In the genomic region with DNA sequence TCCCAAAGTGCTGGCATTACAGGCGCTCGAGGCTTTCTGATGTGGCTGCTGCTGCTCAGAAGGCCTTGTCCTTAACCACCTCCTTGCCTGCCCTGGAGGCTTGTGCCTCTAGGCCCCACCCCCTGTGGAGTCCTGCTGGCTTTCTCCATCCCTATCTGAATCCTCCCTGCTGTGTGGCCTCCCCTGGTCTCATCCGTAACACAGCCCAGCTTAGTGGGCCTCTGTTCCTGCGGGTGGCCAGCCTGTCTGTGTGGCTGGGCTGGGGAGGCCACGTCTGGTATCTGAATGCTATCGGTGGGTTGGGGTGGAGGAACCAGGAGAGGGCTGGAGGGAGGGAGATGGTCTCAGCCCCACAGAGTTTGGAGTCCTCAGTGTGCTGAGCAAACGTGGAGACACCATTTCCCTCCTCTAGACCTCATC, we compare ENCODE assay signal across 14 cellular contexts. TPM values are rescaled to one million over a fixed set of nuclear protein-coding genes. Genes with fewer than 3 reads are reported as not detected.
A peak's percentile ranks its signal among the peaks of the same experiment; 100 is the strongest.
DNase-seq lines count a peak whose midpoint lies in the region; ATAC-seq and TF ChIP-seq lines count a peak whose summit lies in the region.
"Had no signal": no experiment of that assay in that cellular context is flagged by ENCODE, and none has a peak within 500 bp of the region (broad histone marks: within the 10 kb centered on the region; RNA-seq: fewer than 3 reads in every experiment).

No MANE protein-coding gene starts in this region.

- H3K27me3 Mint-ChIP-seq in activated T-cell treated with anti-CD3 and anti-CD28 coated beads, Interleukin-2, amount 50 U/mL, for 24 hours = no peaks in the 10 kb centered on the region
- H3K27me3 Mint-ChIP-seq in activated T-cell treated with anti-CD3 and anti-CD28 coated beads, Interleukin-2, amount 50 U/mL, for 72 hours (ENCODE audit: low read depth) = no peaks in the 10 kb centered on the region
- H3K27me3 Mint-ChIP-seq in HFFc6 (ENCODE audit: insufficient read depth) (peaks cover 15% of the 10 kb centered on the region), neural crest cell (ENCODE audit: low read depth) (peaks cover 6% of the 10 kb centered on the region)
- no peaks in the 10 kb centered on the region for H3K27me3 Mint-ChIP-seq in activated CD8-positive, alpha-beta T cell treated with anti-CD3 and anti-CD28 coated beads, Interleukin-2, amount 10 ng/mL, durations not matched to agents 7 days and 5 days (ENCODE audit: low read depth)

- DNase-seq in activated T-cell treated with anti-CD3 and anti-CD28 coated beads, Interleukin-2, amount 50 U/mL, for 24 hours = peak; percentile 53
- DNase-seq in activated T-cell treated with anti-CD3 and anti-CD28 coated beads, Interleukin-2, amount 50 U/mL, for 72 hours = no peak
- no peak for DNase-seq in HFFc6
- DNase-seq in activated CD8-positive, alpha-beta T cell treated with anti-CD3 and anti-CD28 coated beads, Interleukin-2, amount 10 ng/mL, durations not matched to agents 7 days and 5 days = no peak
- no peak for DNase-seq in neural crest cell (ENCODE audit: low read depth, low spot score)
- DNase-seq in DMS153 (lab: John Stamatoyannopoulos, UW) = no peak
- DNase-seq in activated CD4-positive, alpha-beta T cell treated with anti-CD3 and anti-CD28 coated beads, Interleukin-2, amount 50 U/mL, for 4 hours = no peak
- DNase-seq: effector memory CD4-positive, alpha-beta T cell; left colon; NCI-H1417 treated with DMSO at 0.1 percent for 48 hours; NK-92 treated with Interleukin-12 subunit alpha and Interleukin-12 subunit beta, amount 100 ng/mL, for 24 hours had no signal

- TF ChIP-seq CTCF in HFFc6 (IDR thresholded peaks at IDR 0.05) (no peak), neural crest cell (conservative IDR thresholded peaks at IDR 0.05) (no peak)

- H3K9me3 Mint-ChIP-seq in activated T-cell treated with anti-CD3 and anti-CD28 coated beads, Interleukin-2, amount 50 U/mL, for 24 hours = no peaks in the 10 kb centered on the region
- H3K9me3 Mint-ChIP-seq in activated T-cell treated with anti-CD3 and anti-CD28 coated beads, Interleukin-2, amount 50 U/mL, for 72 hours = no peaks in the 10 kb centered on the region
- peaks cover 7% of the 10 kb centered on the region for H3K9me3 Mint-ChIP-seq in HFFc6
- no peaks in the 10 kb centered on the region for H3K9me3 Mint-ChIP-seq in activated CD8-positive, alpha-beta T cell treated with anti-CD3 and anti-CD28 coated beads, Interleukin-2, amount 10 ng/mL, durations not matched to agents 7 days and 5 days (ENCODE audit: insufficient read depth)
- no peaks in the 10 kb centered on the region for H3K9me3 Mint-ChIP-seq in neural crest cell

- CTCF ChIA-PET in activated CD8-positive, alpha-beta T cell treated with anti-CD3 and anti-CD28 coated beads, Interleukin-2, amount 10 ng/mL, durations not matched to agents 7 days and 5 days (lab: Charles Lee) = no interaction called here

- ATAC-seq in activated T-cell treated with anti-CD3 and anti-CD28 coated beads, Interleukin-2, amount 50 U/mL, for 72 hours (replicated peaks in 1 of 2) = no peak
- no peak for ATAC-seq in activated CD8-positive, alpha-beta T cell treated with anti-CD3 and anti-CD28 coated beads, Interleukin-2, amount 10 ng/mL, durations not matched to agents 7 days and 5 days
- ATAC-seq in HG02571 (IDR thresholded peaks at IDR 0.05; ENCODE audit: unreplicated experiment) = no peak
- ATAC-seq: left colon had no signal

- peak overlapping the region; percentile 1 for H3K4me3 Mint-ChIP-seq in activated T-cell treated with anti-CD3 and anti-CD28 coated beads, Interleukin-2, amount 50 U/mL, for 24 hours
- H3K4me3 Mint-ChIP-seq in activated T-cell treated with anti-CD3 and anti-CD28 coated beads, Interleukin-2, amount 50 U/mL, for 72 hours = no peak overlapping the region
- H3K4me3 Mint-ChIP-seq in HFFc6 = no peak overlapping the region
- H3K4me3 Mint-ChIP-seq in activated CD8-positive, alpha-beta T cell treated with anti-CD3 and anti-CD28 coated beads, Interleukin-2, amount 10 ng/mL, durations not matched to agents 7 days and 5 days = no peak overlapping the region
- H3K4me3 Mint-ChIP-seq in neural crest cell = peak overlapping the region; percentile 80

- peaks cover 36% of the 10 kb centered on the region for H3K4me1 Mint-ChIP-seq in activated T-cell treated with anti-CD3 and anti-CD28 coated beads, Interleukin-2, amount 50 U/mL, for 24 hours (ENCODE audit: low read depth)
- H3K4me1 Mint-ChIP-seq in activated T-cell treated with anti-CD3 and anti-CD28 coated beads, Interleukin-2, amount 50 U/mL, for 72 hours (ENCODE audit: low read depth) = peaks cover 46% of the 10 kb centered on the region
- H3K4me1 Mint-ChIP-seq in HFFc6 (ENCODE audit: low read depth) (peaks cover 38% of the 10 kb centered on the region), neural crest cell (peaks cover 65% of the 10 kb centered on the region)
- H3K4me1 Mint-ChIP-seq in activated CD8-positive, alpha-beta T cell treated with anti-CD3 and anti-CD28 coated beads, Interleukin-2, amount 10 ng/mL, durations not matched to agents 7 days and 5 days (ENCODE audit: low read depth) = peaks cover 41% of the 10 kb centered on the region

- POLR2A ChIA-PET in activated CD8-positive, alpha-beta T cell treated with anti-CD3 and anti-CD28 coated beads, Interleukin-2, amount 10 ng/mL, durations not matched to agents 7 days and 5 days (lab: Charles Lee) = interaction anchor here (14.2 kb wide), 1 partner anchor 12 kb away, joined by 213 read pairs; a partner anchor contains a TSS

- peaks cover 63% of the 10 kb centered on the region for H3K36me3 Mint-ChIP-seq in activated T-cell treated with anti-CD3 and anti-CD28 coated beads, Interleukin-2, amount 50 U/mL, for 24 hours (ENCODE audit: low read depth)
- H3K36me3 Mint-ChIP-seq in activated T-cell treated with anti-CD3 and anti-CD28 coated beads, Interleukin-2, amount 50 U/mL, for 72 hours (ENCODE audit: insufficient read depth in 2 of 2) = peaks cover 15 to 32% of the 10 kb centered on the region in 2 donors
- H3K36me3 Mint-ChIP-seq in HFFc6 (ENCODE audit: low read depth) (peaks cover 54% of the 10 kb centered on the region), neural crest cell (ENCODE audit: low read depth) (peaks cover 10% of the 10 kb centered on the region)
- H3K36me3 Mint-ChIP-seq in activated CD8-positive, alpha-beta T cell treated with anti-CD3 and anti-CD28 coated beads, Interleukin-2, amount 10 ng/mL, durations not matched to agents 7 days and 5 days (ENCODE audit: low read depth) = peaks cover 54% of the 10 kb centered on the region

- H3K27ac Mint-ChIP-seq in activated T-cell treated with anti-CD3 and anti-CD28 coated beads, Interleukin-2, amount 50 U/mL, for 24 hours = peak overlapping the region; percentile 82
- no peak overlapping the region for H3K27ac Mint-ChIP-seq in activated T-cell treated with anti-CD3 and anti-CD28 coated beads, Interleukin-2, amount 50 U/mL, for 72 hours
- peak overlapping the region; percentile 63 for H3K27ac Mint-ChIP-seq in HFFc6
- H3K27ac Mint-ChIP-seq in activated CD8-positive, alpha-beta T cell treated with anti-CD3 and anti-CD28 coated beads, Interleukin-2, amount 10 ng/mL, durations not matched to agents 7 days and 5 days = peak overlapping the region; percentile 68
- H3K27ac Mint-ChIP-seq in neural crest cell (ENCODE audit: unreplicated experiment) = no peak overlapping the region

RNA-seq across cellular contexts. Expression of a gene that starts 4.7 kb away (rescaled TPM):
- 1,000 to 10,000 TPM; 3,217 to 3,413 TPM for total RNA-seq in activated T-cell treated with anti-CD3 and anti-CD28 coated beads, Interleukin-2, amount 50 U/mL, for 72 hours
- 1,000 to 10,000 TPM; 2,082 to 2,537 (median 2,362) TPM for total RNA-seq in HFFc6 (2021; fragmentation: NEBNext Ultra II Directional; extraction: Animal tissue kit (Norgen Biotek cat#: 25700))
- total RNA-seq in activated CD8-positive, alpha-beta T cell treated with anti-CD3 and anti-CD28 coated beads, Interleukin-2, amount 10 ng/mL, durations not matched to agents 7 days and 5 days = 1,000 to 10,000 TPM; 2,948 to 3,082 TPM
- total RNA-seq in neural crest cell = 1,888 and 1,936 TPM in 2 replicates

RNA-seq across cellular contexts. Expression of a gene that starts 6.4 kb away (rescaled TPM):
- 10 to 100 TPM in 1 of 2 donors, 1 to 10 TPM in 1; 7.5 to 11.7 TPM for total RNA-seq in activated T-cell treated with anti-CD3 and anti-CD28 coated beads, Interleukin-2, amount 50 U/mL, for 72 hours
- total RNA-seq in HFFc6 (2021; fragmentation: NEBNext Ultra II Directional; extraction: Animal tissue kit (Norgen Biotek cat#: 25700)) = 1 to 10 TPM in 2 of 6 experiments, under 1 TPM in 4; 0.26 to 2.4 (median 0.64) TPM
- 10 to 100 TPM; 23.6 to 26.7 TPM for total RNA-seq in activated CD8-positive, alpha-beta T cell treated with anti-CD3 and anti-CD28 coated beads, Interleukin-2, amount 10 ng/mL, durations not matched to agents 7 days and 5 days
- total RNA-seq in neural crest cell = 0.40 and 0.71 TPM in 2 replicates

RNA-seq across cellular contexts. Expression of a gene that starts 13.8 kb away (rescaled TPM):
- not detected for total RNA-seq in activated T-cell treated with anti-CD3 and anti-CD28 coated beads, Interleukin-2, amount 50 U/mL, for 72 hours
- 1 to 10 TPM in 1 of 6 experiments, under 1 TPM in 2, not detected in 3; 0.33 to 1.1 (median 0.61) TPM for total RNA-seq in HFFc6 (2021; fragmentation: NEBNext Ultra II Directional; extraction: Animal tissue kit (Norgen Biotek cat#: 25700))
- not detected for total RNA-seq in activated CD8-positive, alpha-beta T cell treated with anti-CD3 and anti-CD28 coated beads, Interleukin-2, amount 10 ng/mL, durations not matched to agents 7 days and 5 days
- total RNA-seq in neural crest cell = not detected in 2 replicates
- total RNA-seq: activated CD8-positive, alpha-beta memory T cell treated with anti-CD3 and anti-CD28 coated beads for 36 hours; left colon; smooth muscle cell had no signal

RNA-seq across cellular contexts. Expression of a gene that starts 17.1 kb away (rescaled TPM):
- total RNA-seq in activated T-cell treated with anti-CD3 and anti-CD28 coated beads, Interleukin-2, amount 50 U/mL, for 72 hours = 100 to 1,000 TPM; 192 to 223 TPM
- 100 to 1,000 TPM; 181 to 356 (median 309) TPM for total RNA-seq in HFFc6 (2021; fragmentation: NEBNext Ultra II Directional; extraction: Animal tissue kit (Norgen Biotek cat#: 25700))
- 100 to 1,000 TPM; 333 to 353 TPM for total RNA-seq in activated CD8-positive, alpha-beta T cell treated with anti-CD3 and anti-CD28 coated beads, Interleukin-2, amount 10 ng/mL, durations not matched to agents 7 days and 5 days
- 243 and 269 TPM in 2 replicates for total RNA-seq in neural crest cell

RNA-seq across cellular contexts. Expression of a gene that starts 20.2 kb away (rescaled TPM):
- 1 to 10 TPM; 4.0 to 5.4 TPM for total RNA-seq in activated T-cell treated with anti-CD3 and anti-CD28 coated beads, Interleukin-2, amount 50 U/mL, for 72 hours
- total RNA-seq in HFFc6 (2021; fragmentation: NEBNext Ultra II Directional; extraction: Animal tissue kit (Norgen Biotek cat#: 25700)) = 10 to 100 TPM; 22.2 to 43.4 (median 36.1) TPM
- total RNA-seq in activated CD8-positive, alpha-beta T cell treated with anti-CD3 and anti-CD28 coated beads, Interleukin-2, amount 10 ng/mL, durations not matched to agents 7 days and 5 days = under 1 TPM; 0.26 to 0.34 TPM
- total RNA-seq in neural crest cell = 0.56 and 0.59 TPM in 2 replicates

Comparison
In these comparisons a context has a peak if more than half of its experiments do, and no peak if none do; other contexts are left out.
1. H3K27ac Mint-ChIP-seq: peak in activated T-cell treated with anti-CD3 and anti-CD28 coated beads, Interleukin-2, amount 50 U/mL, for 24 hours (single experiment), HFFc6 (single experiment) and activated CD8-positive, alpha-beta T cell treated with anti-CD3 and anti-CD28 coated beads, Interleukin-2, amount 10 ng/mL, durations not matched to agents 7 days and 5 days (single experiment); none in activated T-cell treated with anti-CD3 and anti-CD28 coated beads, Interleukin-2, amount 50 U/mL, for 72 hours (single experiment) and neural crest cell (single experiment).
2. H3K4me3 Mint-ChIP-seq: peak in activated T-cell treated with anti-CD3 and anti-CD28 coated beads, Interleukin-2, amount 50 U/mL, for 24 hours (single experiment) and neural crest cell (single experiment); none in activated T-cell treated with anti-CD3 and anti-CD28 coated beads, Interleukin-2, amount 50 U/mL, for 72 hours (0 of 2), HFFc6 (single experiment) and activated CD8-positive, alpha-beta T cell treated with anti-CD3 and anti-CD28 coated beads, Interleukin-2, amount 10 ng/mL, durations not matched to agents 7 days and 5 days (single experiment).